ENCODE assay signal across 8 cellular contexts in the genomic region with DNA sequence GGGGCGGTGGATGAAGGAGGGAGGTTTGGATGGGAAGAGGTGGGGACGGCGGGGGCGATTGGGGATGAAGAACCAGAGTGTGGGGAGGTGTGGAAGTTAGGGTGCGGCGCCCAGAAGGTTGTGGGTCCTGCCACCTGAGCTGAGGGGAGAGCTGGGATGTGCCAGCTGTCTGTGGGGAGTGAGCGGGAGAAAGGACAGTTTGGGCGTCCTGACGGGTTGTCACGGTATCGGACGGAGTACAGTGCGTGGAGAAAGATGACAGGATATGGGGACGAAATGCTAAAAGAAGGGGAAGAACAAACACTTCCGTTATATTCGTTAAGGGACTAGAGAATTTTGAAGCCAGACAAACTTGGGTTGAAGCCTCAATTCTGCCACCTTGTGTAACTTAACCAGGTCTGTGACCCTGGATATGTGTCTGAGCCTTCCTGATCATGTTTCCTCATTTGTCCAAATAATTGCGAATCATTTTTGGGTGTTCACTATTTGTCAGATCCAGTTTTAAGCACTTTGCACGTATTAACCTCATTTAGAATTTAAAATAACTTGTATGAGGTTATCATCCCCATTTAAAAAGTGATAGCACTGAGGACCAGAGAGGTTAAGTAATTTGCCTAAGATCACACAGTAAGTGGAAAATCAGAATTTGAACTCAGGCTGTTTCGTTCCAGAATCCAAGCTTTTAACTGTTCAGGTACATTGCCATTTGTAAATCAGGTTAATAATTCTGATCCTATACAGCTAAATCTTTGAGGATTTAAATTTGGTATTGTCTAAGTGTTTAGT. TPM values are rescaled to one million over a fixed set of nuclear protein-coding genes. Genes with fewer than 3 reads are reported as not detected.
A peak's percentile ranks its signal among the peaks of the same experiment; 100 is the strongest.
DNase-seq lines count a peak whose midpoint lies in the region; FAIRE-seq and TF ChIP-seq lines count a peak whose summit lies in the region.

No MANE protein-coding gene starts in this region.

- H3K27me3 ChIP-seq in ascending aorta = no peaks in the 10 kb centered on the region
- H3K27me3 ChIP-seq in layer of hippocampus (ENCODE audit: control insufficient read depth, insufficient read depth, low read length) = no peaks in the 10 kb centered on the region

- H3K27ac ChIP-seq in ascending aorta (peak overlapping the region; percentile 94 to 98), layer of hippocampus (ENCODE audit: low read depth, low read length) (peak overlapping the region; percentile 82), temporal lobe (ENCODE audit: low read depth, low read length) (peak overlapping the region; percentile 78)

- intact Hi-C loops in ascending aorta (cut with DNase I) = loop anchor here (2.0 to 10.0 kb wide), 4 partner anchors 45 to 233 kb away; partner anchors contain the start of gene PSMD5

- H3K9me3 ChIP-seq in ascending aorta = no peaks in the 10 kb centered on the region

- no peaks in the 10 kb centered on the region for H3K36me3 ChIP-seq in ascending aorta

- no peak for TF ChIP-seq CTCF in ascending aorta (IDR thresholded peaks at IDR 0.05)

- TF ChIP-seq POLR2A in H54 (IDR thresholded peaks at IDR 0.05; ENCODE audit: low read depth, low read length) = peak; percentile 43; the same call in 1 of the 2 replicates

- peak; percentile 49 for DNase-seq in NCI-H748 treated with DMSO at 0.1 percent for 48 hours (lab: John Stamatoyannopoulos, UW)
- no peak for DNase-seq in NCI-H748 (lab: John Stamatoyannopoulos, UW; ENCODE audit: unreplicated experiment)
- no peak for DNase-seq in H54 (ENCODE audit: insufficient read length, low spot score)
- DNase-seq in NAMALWA (ENCODE audit: low spot score) = peak; percentile 86
- no peak for DNase-seq in ascending aorta (ENCODE audit: low spot score in 2 of 2)
- DNase-seq in activated effector memory CD4-positive, alpha-beta T cell treated with anti-CD3 and anti-CD28 coated beads, Interleukin-2, amount 50 U/mL, for 16 hours = no peak

- FAIRE-seq in H54 (lab: Jason Lieb, UNC) = peak; percentile 90

- peaks cover 0 to 18% of the 10 kb centered on the region in 2 donors for H3K4me1 ChIP-seq in ascending aorta

- peak overlapping the region; percentile 77 for H3K4me3 ChIP-seq in ascending aorta

RNA-seq across cellular contexts. Expression of gene CNTRL, which starts 0.7 kb away (rescaled TPM):
- total RNA-seq in ascending aorta (8.5 TPM), temporal lobe (12.0 TPM)

RNA-seq across cellular contexts. Expression of gene C5, which starts 25.4 kb away (rescaled TPM):
- total RNA-seq in ascending aorta = 1.5 TPM
- 5.9 TPM for total RNA-seq in temporal lobe

Comparison
In these comparisons a context has a peak if more than half of its experiments do, and no peak if none do; other contexts are left out.
1. DNase-seq: peak in NCI-H748 treated with DMSO at 0.1 percent for 48 hours (single experiment) and NAMALWA (single experiment); none in NCI-H748 (single experiment), H54 (single experiment), ascending aorta (0 of 2) and activated effector memory CD4-positive, alpha-beta T cell treated with anti-CD3 and anti-CD28 coated beads, Interleukin-2, amount 50 U/mL, for 16 hours (single experiment).
2. Peak in every context shown above with its lines, with median percentiles within 50 percentile points of each other: H3K27ac ChIP-seq.